ENCODE assay signal across 19 cellular contexts in the genomic region with DNA sequence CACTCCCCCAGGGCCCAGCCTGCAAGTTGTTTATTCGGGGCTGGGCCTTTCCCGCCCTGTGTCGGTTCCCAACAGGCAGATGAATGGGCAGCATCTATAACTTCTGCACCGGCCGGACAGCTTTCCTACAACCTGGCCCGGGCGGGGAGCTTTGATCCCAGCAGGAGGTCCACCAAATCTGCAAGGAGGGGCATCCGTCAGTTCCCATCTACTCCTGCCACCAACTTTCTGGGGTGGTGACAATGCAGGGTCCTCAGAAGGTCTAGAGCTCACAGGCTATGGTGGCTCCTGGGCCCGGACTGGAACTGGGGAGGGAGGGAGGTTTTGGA.
DNase-seq lines count a peak whose midpoint lies in the region; ATAC-seq and TF ChIP-seq lines count a peak whose summit lies in the region.
"Had no signal": no experiment of that assay in that cellular context is flagged by ENCODE, and none has a peak within 500 bp of the region (broad histone marks: within the 10 kb centered on the region; RNA-seq: fewer than 3 reads in every experiment).

No MANE protein-coding gene starts in this region.

- no peaks in the 10 kb centered on the region for H3K4me1 Mint-ChIP-seq in nephron
- H3K4me1 Mint-ChIP-seq: CD14-positive monocyte; CD4-positive, alpha-beta memory T cell; GM23338 had no signal

- H3K27me3 ChIP-seq in heart right ventricle (peaks cover 0 to 28% (median 0%) of the 10 kb centered on the region in 7 donors), spleen (replicated peaks in 1 of 7) (peaks cover 0 to 60% (median 20%) of the 10 kb centered on the region in 7 donors), vagina (no peaks in the 10 kb centered on the region)

- ATAC-seq in Right ventricle myocardium inferior = no peak
- no peak for ATAC-seq in heart right ventricle
- ATAC-seq: GM23338 had no signal

- H3K27me3 Mint-ChIP-seq in nephron (ENCODE audit: low read depth) = peaks cover 17% of the 10 kb centered on the region

- no peak for TF ChIP-seq POLR2A in spleen (IDR thresholded peaks at IDR 0.05)
- no peak for TF ChIP-seq POLR2A in vagina (IDR thresholded peaks at IDR 0.05)

- DNase-seq in Right ventricle myocardium inferior (ENCODE audit: missing footprints) = peak; percentile 33
- DNase-seq in heart right ventricle = no peak
- peak; percentile 39 for DNase-seq in spleen
- DNase-seq in vagina (ENCODE audit: extremely low spot score in 2 of 2) = no peak
- DNase-seq in LoVo (ENCODE audit: low spot score) = no peak
- DNase-seq in middle frontal gyrus (ENCODE audit: extremely low spot score, low spot score) = no peak
- no peak for DNase-seq in amniotic stem cell (lab: John Stamatoyannopoulos, UW)
- DNase-seq: CD4-positive, alpha-beta memory T cell; DMS53; DND-41; EL; HCEC 1CT had no signal

- intact Hi-C loops in Right ventricle myocardium inferior (cut with DNase I) (no loop called here), heart right ventricle (cut with DNase I) (no loop called here), spleen (cut with DNase I; ENCODE audit: low total_unique reads) (no loop called here), vagina (cut with DNase I) (no loop called here)

- H3K4me3 ChIP-seq in heart right ventricle = no peak overlapping the region
- no peak overlapping the region for H3K4me3 ChIP-seq in spleen
- H3K4me3 ChIP-seq in vagina = no peak overlapping the region
- H3K4me3 ChIP-seq: A549, BLaER1, GM23338 had no signal

- no peak overlapping the region for H3K4me3 Mint-ChIP-seq in nephron
- H3K4me3 Mint-ChIP-seq: CD4-positive, alpha-beta memory T cell; GM23338 had no signal

- WGBS in heart right ventricle, 2 donors = 70 to 93% methylated on average over 9 of the region's 9 CpGs
- 38 to 54% (median 49%) methylated on average over 9 of the region's 9 CpGs for WGBS in spleen, 5 donors

- H3K4me1 ChIP-seq in heart right ventricle (peaks cover 0 to 3% (median 2%) of the 10 kb centered on the region in 9 donors), spleen (no peaks in the 10 kb centered on the region), vagina (peaks cover 40% of the 10 kb centered on the region)
- H3K4me1 ChIP-seq: A549 had no signal

- H3K27ac Mint-ChIP-seq in nephron = peak overlapping the region in 2 of 3 experiments; percentile 15 to 31
- H3K27ac Mint-ChIP-seq: CD14-positive monocyte; CD4-positive, alpha-beta memory T cell; GM23338 had no signal

- H3K9me3 ChIP-seq in heart right ventricle = no peaks in the 10 kb centered on the region
- no peaks in the 10 kb centered on the region for H3K9me3 ChIP-seq in spleen
- no peaks in the 10 kb centered on the region for H3K9me3 ChIP-seq in vagina
- H3K9me3 ChIP-seq: A549, BLaER1 had no signal

- no peaks in the 10 kb centered on the region for H3K36me3 ChIP-seq in heart right ventricle
- H3K36me3 ChIP-seq in spleen = no peaks in the 10 kb centered on the region
- H3K36me3 ChIP-seq in vagina = no peaks in the 10 kb centered on the region
- H3K36me3 ChIP-seq: BLaER1 had no signal

- H3K36me3 Mint-ChIP-seq in nephron (ENCODE audit: low read depth) = no peaks in the 10 kb centered on the region
- H3K36me3 Mint-ChIP-seq: CD14-positive monocyte; CD4-positive, alpha-beta memory T cell had no signal

- no peak for TF ChIP-seq CTCF in heart right ventricle (IDR thresholded peaks at IDR 0.05)
- TF ChIP-seq CTCF in nephron (IDR thresholded peaks at IDR 0.05; ENCODE audit: unreplicated experiment in 3 of 3) = no peak
- no peak for TF ChIP-seq CTCF in spleen (IDR thresholded peaks at IDR 0.05 in 8 of 11, conservative IDR thresholded peaks at IDR 0.05 in 3 of 11)
- no peak for TF ChIP-seq CTCF in vagina (IDR thresholded peaks at IDR 0.05)

- H3K27ac ChIP-seq in heart right ventricle (no peak overlapping the region), spleen (no peak overlapping the region), vagina (peak overlapping the region; percentile 79)
- H3K27ac ChIP-seq: 22Rv1, A549, BLaER1, HL-60 had no signal

- no peaks in the 10 kb centered on the region for H3K9me3 Mint-ChIP-seq in nephron
- H3K9me3 Mint-ChIP-seq: GM23338 had no signal

Comparison
In these comparisons a context has a peak if more than half of its experiments do, and no peak if none do; other contexts are left out.
1. DNase-seq: peak in Right ventricle myocardium inferior (single experiment) and spleen (single experiment); none in heart right ventricle (0 of 2), vagina (0 of 2), LoVo (single experiment), middle frontal gyrus (single experiment) and amniotic stem cell (single experiment).